Comparison of ENCODE assay signal across 17 cellular contexts in the genomic region with DNA sequence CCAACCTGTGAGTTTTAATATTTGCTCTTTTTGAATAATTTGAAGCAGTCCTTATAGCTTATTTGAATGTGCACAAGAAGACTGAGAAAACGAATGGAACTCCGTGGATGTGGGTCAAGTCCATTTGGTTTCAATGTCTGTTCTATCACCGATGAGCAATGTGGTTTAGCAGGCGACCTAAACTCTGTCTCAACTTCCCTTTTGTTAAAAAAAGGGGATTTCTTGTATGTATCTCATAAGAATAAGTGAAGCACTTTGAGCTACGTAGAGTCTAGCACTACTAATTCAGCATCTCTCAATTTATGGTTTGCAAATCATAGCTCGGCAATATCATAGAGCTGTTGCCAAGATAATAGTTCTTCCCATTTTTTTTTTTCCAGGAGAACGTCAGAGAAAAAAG. TPM values are rescaled to one million over a fixed set of nuclear protein-coding genes. Genes with fewer than 3 reads are reported as not detected.
DNase-seq lines count a peak whose midpoint lies in the region; ATAC-seq and TF ChIP-seq lines count a peak whose summit lies in the region.
"Had no signal": no experiment of that assay in that cellular context is flagged by ENCODE, and none has a peak within 500 bp of the region (broad histone marks: within the 10 kb centered on the region; RNA-seq: fewer than 3 reads in every experiment).

No MANE protein-coding gene starts in this region.

- H3K27ac Mint-ChIP-seq in type B pancreatic cell = no peak overlapping the region
- H3K27ac Mint-ChIP-seq: activated T-cell treated with anti-CD3 and anti-CD28 coated beads, Interleukin-2, amount 50 U/mL, for 72 hours had no signal

- H3K4me1 Mint-ChIP-seq in type B pancreatic cell (ENCODE audit: unreplicated experiment) = peaks cover 25% of the 10 kb centered on the region

- no peaks in the 10 kb centered on the region for H3K36me3 Mint-ChIP-seq in type B pancreatic cell

- H3K27me3 Mint-ChIP-seq in type B pancreatic cell = no peaks in the 10 kb centered on the region

- DNase-seq in SKM-1 treated with dmso at 0.1 percent for 144 hours (lab: John Stamatoyannopoulos, UW; ENCODE audit: unreplicated experiment) (peak; percentile 63), upper lobe of right lung (no peak), NCI-H1930 (lab: John Stamatoyannopoulos, UW) (no peak), suprapubic skin (ENCODE audit: low spot score in 2 of 2) (no peak), type B pancreatic cell (ENCODE audit: extremely low spot score, unreplicated experiment) (no peak)
- DNase-seq: activated T-cell treated with anti-CD3 and anti-CD28 coated beads, Interleukin-2, amount 50 U/mL, for 72 hours; gastrocnemius medialis; NCI-H345; right lobe of liver; SHP77; thyroid gland had no signal

- peak overlapping the region; percentile 40 for H3K4me2 ChIP-seq in BLaER1

- H3K4me1 ChIP-seq in BLaER1 (peaks cover 76% of the 10 kb centered on the region), upper lobe of right lung (peaks cover 12% of the 10 kb centered on the region), suprapubic skin (peaks cover 11% of the 10 kb centered on the region)

- intact Hi-C loops in upper lobe of right lung (cut with DNase I) = no loop called here

- no peak for TF ChIP-seq POLR2A in suprapubic skin (IDR thresholded peaks at IDR 0.05)

- H3K9ac ChIP-seq in BLaER1 = no peak overlapping the region

- ATAC-seq in GM18861 (IDR thresholded peaks at IDR 0.05; ENCODE audit: unreplicated experiment) (peak; percentile 27), HG03108 (IDR thresholded peaks at IDR 0.05; ENCODE audit: unreplicated experiment) (peak; percentile 12), upper lobe of right lung (no peak)
- ATAC-seq: activated CD4-positive, CD25-positive, alpha-beta regulatory T cell treated with anti-CD3 and anti-CD28 coated beads, Interleukin-2, amount 50 U/mL, for 24 hours; activated T-cell treated with anti-CD3 and anti-CD28 coated beads, Interleukin-2, amount 50 U/mL, for 72 hours; gastrocnemius medialis; right lobe of liver had no signal

- H3K9me3 Mint-ChIP-seq in type B pancreatic cell = no peaks in the 10 kb centered on the region
- H3K9me3 Mint-ChIP-seq: activated T-cell treated with anti-CD3 and anti-CD28 coated beads, Interleukin-2, amount 50 U/mL, for 72 hours had no signal

- H3K27ac ChIP-seq in BLaER1 (no peak overlapping the region), upper lobe of right lung (no peak overlapping the region), suprapubic skin (no peak overlapping the region)
- H3K27ac ChIP-seq: ascending aorta, gastrocnemius medialis, right lobe of liver, thyroid gland had no signal

- no peaks in the 10 kb centered on the region for H4K20me1 ChIP-seq in BLaER1

- 67% methylated on average over 7 of the region's 7 CpGs for WGBS in suprapubic skin

- TF ChIP-seq CTCF in upper lobe of right lung (IDR thresholded peaks at IDR 0.05) (no peak), suprapubic skin (IDR thresholded peaks at IDR 0.05) (no peak), type B pancreatic cell (conservative IDR thresholded peaks at IDR 0.05) (no peak)

- TF ChIP-seq EP300 in suprapubic skin (IDR thresholded peaks at IDR 0.05) = no peak

- H3K36me3 ChIP-seq in BLaER1 = no peaks in the 10 kb centered on the region
- H3K36me3 ChIP-seq in upper lobe of right lung = no peaks in the 10 kb centered on the region
- H3K36me3 ChIP-seq in suprapubic skin = no peaks in the 10 kb centered on the region
- H3K36me3 ChIP-seq: ascending aorta, gastrocnemius medialis, right lobe of liver, thyroid gland had no signal

- H3K27me3 ChIP-seq in BLaER1 (no peaks in the 10 kb centered on the region), upper lobe of right lung (no peaks in the 10 kb centered on the region), suprapubic skin (no peaks in the 10 kb centered on the region)
- H3K27me3 ChIP-seq: ascending aorta, gastrocnemius medialis, right lobe of liver, thyroid gland had no signal

- no peak overlapping the region for H3K4me3 Mint-ChIP-seq in type B pancreatic cell
- H3K4me3 Mint-ChIP-seq: activated T-cell treated with anti-CD3 and anti-CD28 coated beads, Interleukin-2, amount 50 U/mL, for 72 hours had no signal

- no peak overlapping the region for H3K4me3 ChIP-seq in BLaER1
- no peak overlapping the region for H3K4me3 ChIP-seq in upper lobe of right lung
- no peak overlapping the region for H3K4me3 ChIP-seq in suprapubic skin
- H3K4me3 ChIP-seq: ascending aorta, gastrocnemius medialis, HAP-1, right lobe of liver, thyroid gland had no signal

- H3K9me3 ChIP-seq in BLaER1 (no peaks in the 10 kb centered on the region), upper lobe of right lung (no peaks in the 10 kb centered on the region), suprapubic skin (no peaks in the 10 kb centered on the region)
- H3K9me3 ChIP-seq: ascending aorta, gastrocnemius medialis, HAP-1, right lobe of liver, thyroid gland had no signal

RNA-seq across cellular contexts. Expression of a gene that starts 4.6 kb away (rescaled TPM):
- total RNA-seq in upper lobe of right lung = 89.4 TPM
- total RNA-seq in suprapubic skin = 10 to 100 TPM; 24.9 to 50.6 (median 30.4) TPM
- 28.1 and 35.7 TPM in 2 replicates for total RNA-seq in type B pancreatic cell (ENCODE audit: low replicate concordance)
